ENCODE assay signal across 8 cellular contexts in the genomic region with DNA sequence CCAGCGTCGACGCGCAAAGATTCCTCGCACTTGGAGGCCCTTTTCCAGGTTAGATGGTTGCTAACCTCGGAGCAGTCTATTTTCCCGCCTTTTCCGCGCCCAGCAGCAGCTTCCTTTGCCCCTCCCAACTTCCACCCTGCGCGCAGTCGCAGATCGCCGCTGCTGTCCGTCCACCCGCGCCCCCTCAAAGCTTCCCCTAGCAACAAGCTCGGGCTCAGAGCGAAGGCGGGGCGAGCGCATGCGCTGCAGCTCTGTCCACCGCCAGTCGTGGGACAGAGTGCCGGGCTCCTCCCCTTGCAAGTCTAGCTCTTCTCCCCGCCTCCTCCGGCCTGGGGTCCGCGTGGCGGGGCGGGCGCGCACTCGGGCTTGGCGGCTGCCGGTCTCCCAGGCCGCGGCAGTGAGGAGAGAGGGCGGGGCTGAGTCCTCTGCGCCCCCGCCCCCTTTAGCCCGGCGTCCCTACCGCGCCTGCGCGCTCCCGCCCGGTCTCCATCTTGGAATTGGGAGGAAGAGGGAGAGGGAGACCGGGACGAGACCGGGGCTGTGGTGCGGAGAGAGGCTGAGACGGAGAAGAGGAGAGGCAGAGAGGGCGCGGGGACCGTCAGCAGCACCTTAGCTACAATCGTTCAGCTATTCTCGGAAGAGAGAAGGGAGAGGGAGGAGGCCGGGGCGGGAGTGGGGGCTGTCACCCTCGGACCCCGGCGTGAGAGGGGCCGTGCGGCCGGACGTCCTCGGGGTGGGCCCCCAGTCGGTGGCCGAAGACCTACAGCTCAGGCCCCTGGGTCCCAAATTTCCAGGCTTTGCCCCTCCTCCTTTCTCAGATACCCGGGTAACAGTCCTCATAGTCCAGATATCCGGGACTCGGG. TPM values are rescaled to one million over a fixed set of nuclear protein-coding genes. Genes with fewer than 3 reads are reported as not detected.
DNase-seq lines count a peak whose midpoint lies in the region; ATAC-seq and TF ChIP-seq lines count a peak whose summit lies in the region.

A gene (plus strand): TSS at position 485 of the 863 bp plus-strand sequence. CDS start 3,905 bp downstream, outside the sequence.

- peak within 1 kb of the TSS; percentile 89 to 92 for H3K27ac ChIP-seq in mucosa of rectum (ENCODE audit: low read depth in 2 of 2, low read length in 2 of 2)

- H3K4me3 ChIP-seq in epithelial cell of proximal tubule (ENCODE audit: low read depth, low read length), result peak within 1 kb of the TSS; percentile 99
- H3K4me3 ChIP-seq in mucosa of rectum (ENCODE audit: low read length in 2 of 2), result peak within 1 kb of the TSS; percentile 91 to 95

- H3K27me3 ChIP-seq in mucosa of rectum (ENCODE audit: control insufficient read depth in 2 of 2, insufficient read depth in 2 of 2, low read length in 2 of 2), result no peaks in the 10 kb centered on the region

- TF ChIP-seq CTCF in epithelial cell of proximal tubule (conservative IDR thresholded peaks at IDR 0.05; ENCODE audit: low read depth, low read length), result no peak

- peak; percentile 81 for ATAC-seq in GM21723 (IDR thresholded peaks at IDR 0.05; ENCODE audit: unreplicated experiment)

- H3K4me1 ChIP-seq in mucosa of rectum (ENCODE audit: control insufficient read depth in 2 of 2, insufficient read depth in 2 of 2, low read length in 2 of 2), result peaks cover 22 to 31% of the 10 kb centered on the region in 2 donors

- DNase-seq in DMS53 treated with DMSO at 0.1 percent for 48 hours (lab: John Stamatoyannopoulos, UW; ENCODE audit: unreplicated experiment) (peak; percentile 90), KG1 (lab: John Stamatoyannopoulos, UW) (peak; percentile 92), epithelial cell of proximal tubule (ENCODE audit: low read depth) (peak; percentile 66)
- peak; percentile 90 for DNase-seq in activated T-cell treated with anti-CD3 and anti-CD28 coated beads, Interleukin-2, amount 50 U/mL, for 1 hour
- peak; percentile 76 to 92 for DNase-seq in stimulated activated CD8-positive, alpha-beta memory T cell treated with anti-CD3 and anti-CD28 coated beads, Interleukin-4, amount 100 ng/mL, for 4 hours (ENCODE audit: low read depth in 2 of 2, low spot score in 1 of 2)

- H3K36me3 ChIP-seq in mucosa of rectum (ENCODE audit: control insufficient read depth in 2 of 2, insufficient read depth in 2 of 2, low read length in 2 of 2), result peaks cover 18 to 23% of the 10 kb centered on the region in 2 donors

- no peaks in the 10 kb centered on the region for H3K9me3 ChIP-seq in mucosa of rectum (ENCODE audit: control insufficient read depth in 2 of 2, low read length in 2 of 2)

- peak within 1 kb of the TSS; percentile 84 to 91 for H3K9ac ChIP-seq in mucosa of rectum (ENCODE audit: low read depth in 1 of 2, low read length in 2 of 2)

TF ChIP-seq in PFSK-1, 5 proteins besides CTCF, POLR2A, EP300 and RAD21:
- TF ChIP-seq TAF1 (IDR thresholded peaks at IDR 0.05; ENCODE audit: borderline replicate concordance, insufficient read depth, low read length), result peak; percentile 72; the same call in 1 of the 2 replicates
- 0 out of 2 replicates have a peak, but pooled peaks have one; percentile 60 for TF ChIP-seq SIN3A (IDR thresholded peaks at IDR 0.05; ENCODE audit: borderline replicate concordance, insufficient read depth, low read length)
- TF ChIP-seq, protein P1, sequence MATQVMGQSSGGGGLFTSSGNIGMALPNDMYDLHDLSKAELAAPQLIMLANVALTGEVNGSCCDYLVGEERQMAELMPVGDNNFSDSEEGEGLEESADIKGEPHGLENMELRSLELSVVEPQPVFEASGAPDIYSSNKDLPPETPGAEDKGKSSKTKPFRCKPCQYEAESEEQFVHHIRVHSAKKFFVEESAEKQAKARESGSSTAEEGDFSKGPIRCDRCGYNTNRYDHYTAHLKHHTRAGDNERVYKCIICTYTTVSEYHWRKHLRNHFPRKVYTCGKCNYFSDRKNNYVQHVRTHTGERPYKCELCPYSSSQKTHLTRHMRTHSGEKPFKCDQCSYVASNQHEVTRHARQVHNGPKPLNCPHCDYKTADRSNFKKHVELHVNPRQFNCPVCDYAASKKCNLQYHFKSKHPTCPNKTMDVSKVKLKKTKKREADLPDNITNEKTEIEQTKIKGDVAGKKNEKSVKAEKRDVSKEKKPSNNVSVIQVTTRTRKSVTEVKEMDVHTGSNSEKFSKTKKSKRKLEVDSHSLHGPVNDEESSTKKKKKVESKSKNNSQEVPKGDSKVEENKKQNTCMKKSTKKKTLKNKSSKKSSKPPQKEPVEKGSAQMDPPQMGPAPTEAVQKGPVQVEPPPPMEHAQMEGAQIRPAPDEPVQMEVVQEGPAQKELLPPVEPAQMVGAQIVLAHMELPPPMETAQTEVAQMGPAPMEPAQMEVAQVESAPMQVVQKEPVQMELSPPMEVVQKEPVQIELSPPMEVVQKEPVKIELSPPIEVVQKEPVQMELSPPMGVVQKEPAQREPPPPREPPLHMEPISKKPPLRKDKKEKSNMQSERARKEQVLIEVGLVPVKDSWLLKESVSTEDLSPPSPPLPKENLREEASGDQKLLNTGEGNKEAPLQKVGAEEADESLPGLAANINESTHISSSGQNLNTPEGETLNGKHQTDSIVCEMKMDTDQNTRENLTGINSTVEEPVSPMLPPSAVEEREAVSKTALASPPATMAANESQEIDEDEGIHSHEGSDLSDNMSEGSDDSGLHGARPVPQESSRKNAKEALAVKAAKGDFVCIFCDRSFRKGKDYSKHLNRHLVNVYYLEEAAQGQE (IDR thresholded peaks at IDR 0.05; ENCODE audit: insufficient read depth in 1 of 2, low read depth in 2 of 2, low read length in 2 of 2), result no peak
- TF ChIP-seq POLR2AphosphoS5 (IDR thresholded peaks at IDR 0.05; ENCODE audit: low read depth, low read length), result peak; percentile 91
- peak; percentile 57 for TF ChIP-seq FOXP2 (optimal IDR thresholded peaks at IDR 0.05; ENCODE audit: borderline replicate concordance, extremely low read depth, extremely low read length, insufficient read depth)
TF ChIP-seq in PFSK-1: peak in this region for 4.

RNA-seq across cellular contexts. Expression of the gene that starts here (rescaled TPM):
- polyA plus RNA-seq in PFSK-1 (2012; ENCODE audit: insufficient read length, low read depth), result 19.2 TPM
- total RNA-seq in epithelial cell of proximal tubule, result 31.6 and 31.9 TPM in 2 replicates

Comparison
In these comparisons a context has a peak if more than half of its experiments do, and no peak if none do; other contexts are left out.
1. Peak in every context shown above with its lines: DNase-seq, ATAC-seq, H3K4me3 ChIP-seq and H3K27ac ChIP-seq.